ENCODE assay signal across 8 cellular contexts in the genomic region with DNA sequence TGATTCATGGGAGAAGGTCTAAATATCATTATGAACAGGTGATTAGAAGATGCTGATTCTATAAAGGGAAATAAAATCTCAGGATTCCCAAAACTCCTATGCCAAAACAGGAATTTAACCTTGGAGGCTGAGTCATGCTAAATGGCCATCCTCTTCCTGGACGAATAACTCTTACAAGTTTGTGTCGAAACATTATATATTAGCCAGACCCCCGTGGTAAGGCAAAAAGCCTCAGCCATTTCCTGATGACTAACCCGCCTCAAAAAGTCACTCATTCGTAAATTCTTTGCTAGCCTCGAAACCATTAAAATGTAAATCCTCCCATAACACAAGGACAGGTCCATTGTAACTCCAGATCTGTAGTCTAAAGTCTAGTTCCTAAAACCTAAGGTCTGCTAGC. TPM values are rescaled to one million over a fixed set of nuclear protein-coding genes. Genes with fewer than 3 reads are reported as not detected.
A peak's percentile ranks its signal among the peaks of the same experiment; 100 is the strongest.
DNase-seq lines count a peak whose midpoint lies in the region; ATAC-seq and TF ChIP-seq lines count a peak whose summit lies in the region.

No MANE protein-coding gene starts in this region.

- TF ChIP-seq CTCF in AG04450 (IDR thresholded peaks at IDR 0.05; ENCODE audit: low read depth, low read length) (no peak), GM20000 (IDR thresholded peaks at IDR 0.05; ENCODE audit: extremely low read depth, missing control alignments) (no peak), fibroblast of mammary gland (conservative IDR thresholded peaks at IDR 0.05; ENCODE audit: control insufficient read depth, insufficient read depth, low read depth, low read length) (no peak)

- peaks cover 9% of the 10 kb centered on the region for H3K4me1 Mint-ChIP-seq in stimulated activated naive CD8-positive, alpha-beta T cell treated with anti-CD3 and anti-CD28 coated beads, Interleukin-15, amount 100 ng/mL, for 72 hours

- no peaks in the 10 kb centered on the region for H3K27me3 ChIP-seq in AG04450 (ENCODE audit: control insufficient read depth, insufficient read depth, low read length)

- POLR2A ChIA-PET in AG04450 (lab: Yijun Ruan, JAX): no interaction called here

- H3K4me3 Mint-ChIP-seq in stimulated activated naive CD8-positive, alpha-beta T cell treated with anti-CD3 and anti-CD28 coated beads, Interleukin-15, amount 100 ng/mL, for 72 hours: no peak overlapping the region

- H3K4me3 ChIP-seq in AG04450 (ENCODE audit: low read depth, low read length) (no peak overlapping the region), fibroblast of mammary gland (ENCODE audit: control insufficient read depth, low read depth, low read length) (no peak overlapping the region)

- H3K9me3 ChIP-seq in AG04450 (ENCODE audit: control insufficient read depth, insufficient read depth, low read length): no peaks in the 10 kb centered on the region

- ATAC-seq in stimulated activated naive CD8-positive, alpha-beta T cell treated with anti-CD3 and anti-CD28 coated beads, Interleukin-15, amount 100 ng/mL, for 72 hours: no peak
- ATAC-seq in GM21367 (IDR thresholded peaks at IDR 0.05; ENCODE audit: unreplicated experiment): no peak

- H3K27ac ChIP-seq in AG04450 (ENCODE audit: low read depth, low read length): peak overlapping the region; percentile 83

- no peaks in the 10 kb centered on the region for H3K27me3 Mint-ChIP-seq in stimulated activated naive CD8-positive, alpha-beta T cell treated with anti-CD3 and anti-CD28 coated beads, Interleukin-15, amount 100 ng/mL, for 72 hours

- peak; percentile 64 for DNase-seq in AG04450 (ENCODE audit: low read depth, low spot score)
- DNase-seq in GM20000 (ENCODE audit: low spot score): peak; percentile 26
- DNase-seq in KG1 (lab: John Stamatoyannopoulos, UW): peak; percentile 35
- peak; percentile 90 for DNase-seq in fibroblast of mammary gland (ENCODE audit: low read depth)
- no peak for DNase-seq in activated CD4-positive, alpha-beta T cell treated with anti-CD3 and anti-CD28 coated beads, Interleukin-2, amount 50 U/mL, for 48 hours
- DNase-seq in stimulated activated naive CD8-positive, alpha-beta T cell treated with anti-CD3 and anti-CD28 coated beads, Interleukin-15, amount 100 ng/mL, for 72 hours: no peak
- DNase-seq in NCI-H526 treated with DMSO at 0.1 percent for 48 hours (lab: John Stamatoyannopoulos, UW): no peak

- H3K27ac Mint-ChIP-seq in stimulated activated naive CD8-positive, alpha-beta T cell treated with anti-CD3 and anti-CD28 coated beads, Interleukin-15, amount 100 ng/mL, for 72 hours: no peak overlapping the region

- H3K9me3 Mint-ChIP-seq in stimulated activated naive CD8-positive, alpha-beta T cell treated with anti-CD3 and anti-CD28 coated beads, Interleukin-15, amount 100 ng/mL, for 72 hours: no peaks in the 10 kb centered on the region

- CTCF ChIA-PET in AG04450 (lab: Charles Lee): no interaction called here

RNA-seq across cellular contexts. Expression of a gene that starts 32.0 kb away (rescaled TPM):
- polyA plus RNA-seq in AG04450 (2011; rRNA removed): 27.3 and 37.9 TPM in 2 replicates
- 22.7 and 33.9 TPM in 2 replicates for polyA minus RNA-seq in AG04450 (2011; rRNA and poly(A)+ RNA removed)

Comparison
In these comparisons a context has a peak if more than half of its experiments do, and no peak if none do; other contexts are left out.
1. DNase-seq: peak in AG04450 (single experiment), GM20000 (single experiment), KG1 (single experiment) and fibroblast of mammary gland (single experiment); none in activated CD4-positive, alpha-beta T cell treated with anti-CD3 and anti-CD28 coated beads, Interleukin-2, amount 50 U/mL, for 48 hours (0 of 2), stimulated activated naive CD8-positive, alpha-beta T cell treated with anti-CD3 and anti-CD28 coated beads, Interleukin-15, amount 100 ng/mL, for 72 hours (0 of 2) and NCI-H526 treated with DMSO at 0.1 percent for 48 hours (single experiment).